25 cellular contexts compared by ENCODE assay signal in genomic region chr2:221973902-221974301, GRCh38.
"Had no signal": no experiment of that assay in that cellular context is flagged by ENCODE, and none has a peak within 500 bp of the region (broad histone marks: within the 10 kb centered on the region; RNA-seq: fewer than 3 reads in every experiment).

No MANE protein-coding gene starts in this region.

- H3K9me3 ChIP-seq: esophagus squamous epithelium, gastrocnemius medialis, heart right ventricle, left lung, lower lobe of right lung, mucosa of descending colon had no signal

- ATAC-seq: effector memory CD8-positive, alpha-beta T cell; gastrocnemius medialis; heart right ventricle; left cardiac atrium; left ventricle myocardium superior; mucosa of descending colon; naive thymus-derived CD8-positive, alpha-beta T cell had no signal

- DNase-seq: cortex of kidney; effector CD8-positive, alpha-beta T cell; effector memory CD8-positive, alpha-beta T cell; endodermal cell; erythroblast; esophagus squamous epithelium; foreskin fibroblast; foreskin melanocyte; gastrocnemius medialis; glutamatergic neuron; head of caudate nucleus; heart right ventricle; hippocampal formation; left cardiac atrium; left lung; left ventricle myocardium superior; lower lobe of right lung; mesenchymal stem cell; mucosa of descending colon; naive B cell; naive thymus-derived CD8-positive, alpha-beta T cell had no signal

- H3K27me3 ChIP-seq: gastrocnemius medialis, left lung had no signal

- H3K36me3 ChIP-seq: esophagus squamous epithelium, gastrocnemius medialis, heart right ventricle, left lung, lower lobe of right lung had no signal

- H3K27ac ChIP-seq: epithelial cell of prostate, esophagus squamous epithelium, gastrocnemius medialis, heart right ventricle, left lung, lower lobe of right lung had no signal

- FAIRE-seq: endometrium, islet of Langerhans, keratinocyte had no signal

- H3K4me1 ChIP-seq: esophagus squamous epithelium, gastrocnemius medialis, heart right ventricle, left lung, lower lobe of right lung had no signal

- H3K4me3 ChIP-seq: esophagus squamous epithelium, gastrocnemius medialis, heart right ventricle, left lung, lower lobe of right lung, mucosa of descending colon had no signal
